35 cellular contexts compared by ENCODE assay signal in the genomic region with DNA sequence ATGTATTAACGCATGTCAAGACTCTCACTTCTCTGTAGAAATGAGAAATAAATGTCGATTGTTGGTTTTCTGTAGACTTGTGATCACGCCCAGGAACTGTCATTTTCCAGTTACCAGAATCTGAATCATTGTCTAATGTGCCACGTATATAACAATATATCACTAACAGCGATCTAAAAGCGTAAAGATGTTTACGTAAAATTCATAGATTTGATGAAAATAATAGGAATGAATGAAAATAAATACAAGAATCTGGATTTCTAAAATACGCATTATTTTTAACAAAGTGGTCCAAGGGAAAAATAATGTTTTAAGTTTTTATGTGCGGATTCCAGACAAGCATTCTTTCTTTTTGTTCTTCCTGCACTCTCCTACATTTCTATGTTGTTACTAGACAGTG. TPM values are rescaled to one million over a fixed set of nuclear protein-coding genes. Genes with fewer than 3 reads are reported as not detected.
DNase-seq lines count a peak whose midpoint lies in the region; ATAC-seq, FAIRE-seq and TF ChIP-seq lines count a peak whose summit lies in the region.
"Had no signal": no experiment of that assay in that cellular context is flagged by ENCODE, and none has a peak within 500 bp of the region (broad histone marks: within the 10 kb centered on the region; RNA-seq: fewer than 3 reads in every experiment).

No MANE protein-coding gene starts in this region.

- intact Hi-C loops in Calu3 (cut with micrococcal nuclease; ENCODE audit: unreplicated experiment) (no loop called here), colonic mucosa (cut with DNase I) (no loop called here)

- TF ChIP-seq POLR2A in A549 (IDR thresholded peaks at IDR 0.05; ENCODE audit: low read length) = no peak

- WGBS in A549 (ENCODE audit: missing lambda C conversion rate) = 87% methylated on average over 9 of the region's 9 CpGs

- no peak overlapping the region for H3K27ac Mint-ChIP-seq in Calu3 (ENCODE audit: unreplicated experiment)
- no peak overlapping the region for H3K27ac Mint-ChIP-seq in naive thymus-derived CD8-positive, alpha-beta T cell
- H3K27ac Mint-ChIP-seq in T-cell = no peak overlapping the region
- H3K27ac Mint-ChIP-seq: activated CD4-positive, alpha-beta T cell treated with anti-CD3 and anti-CD28 coated beads for 36 hours; activated CD8-positive, alpha-beta T cell treated with anti-CD3 and anti-CD28 coated beads for 36 hours; activated naive CD8-positive, alpha-beta T cell treated with anti-CD3 and anti-CD28 coated beads, Interleukin-2, amount 10 ng/mL, durations not matched to agents 7 days and 5 days; endodermal cell had no signal

- no peak for FAIRE-seq in A549 (lab: Jason Lieb, UNC)
- FAIRE-seq: keratinocyte had no signal

- H3K9ac ChIP-seq in colonic mucosa (ENCODE audit: low read depth in 2 of 2, low read length in 2 of 2) = peak overlapping the region in 1 of 2 donors; percentile 84

- H3K4me2 ChIP-seq in A549 = peak overlapping the region; percentile 81

- ATAC-seq in A549 (no peak), HG03469 (IDR thresholded peaks at IDR 0.05; ENCODE audit: unreplicated experiment) (no peak), HG02642 (IDR thresholded peaks at IDR 0.05; ENCODE audit: poor library complexity, unreplicated experiment) (no peak), T-cell (replicated peaks in 1 of 4) (no peak)
- no peak for ATAC-seq in naive thymus-derived CD8-positive, alpha-beta T cell
- ATAC-seq: activated CD4-positive, alpha-beta T cell treated with anti-CD3 and anti-CD28 coated beads for 36 hours had no signal

- POLR2A ChIA-PET in A549 (lab: Yijun Ruan, JAX) (interaction anchor here (1.0 to 2.0 kb wide), 3 partner anchors 43 to 972 kb away, joined by 3 to 19 read pairs (median 3); no protein-coding TSS in a partner anchor), T-cell (lab: Charles Lee) (no interaction called here)
- POLR2A ChIA-PET in naive thymus-derived CD8-positive, alpha-beta T cell (lab: Charles Lee) = no interaction called here

- peak overlapping the region; percentile 81 for H3K4me3 Mint-ChIP-seq in Calu3 (ENCODE audit: low read depth, unreplicated experiment)
- H3K4me3 Mint-ChIP-seq in naive thymus-derived CD8-positive, alpha-beta T cell = peak overlapping the region in 7 of 10 donors; percentile 1 to 73 (median 37)
- peak overlapping the region in 1 of 3 donors; percentile 21 for H3K4me3 Mint-ChIP-seq in T-cell
- H3K4me3 Mint-ChIP-seq: activated CD4-positive, alpha-beta T cell treated with anti-CD3 and anti-CD28 coated beads for 36 hours; activated CD8-positive, alpha-beta T cell treated with anti-CD3 and anti-CD28 coated beads for 36 hours; activated naive CD8-positive, alpha-beta T cell treated with anti-CD3 and anti-CD28 coated beads, Interleukin-2, amount 10 ng/mL, durations not matched to agents 7 days and 5 days had no signal

- CTCF ChIA-PET in A549 (lab: Yijun Ruan, JAX) (interaction anchor here (0.8 to 6.9 kb wide), 11 partner anchors 13 to 594 kb away, joined by 3 to 132 read pairs (median 18); partner anchors contain the start of gene CDX2), Calu3 (lab: Charles Lee) (interaction anchor here (1.8 to 2.7 kb wide), 3 partner anchors 13 to 593 kb away, joined by 8 to 25 read pairs (median 8); partner anchors contain the start of gene CDX2), T-cell (lab: Charles Lee) (interaction anchor here in 1 of 2 donors (0.7 to 1.7 kb wide), 4 partner anchors 125 to 988 kb away, joined by 3 to 4 read pairs (median 4); no protein-coding TSS in a partner anchor)

- no TSS peak for BruUV-seq in Calu3 (replicated peaks; lab: Mats Ljungman, UMichigan)

- H3K27ac ChIP-seq in A549 (no peak overlapping the region; a peak in 1 of 6 replicates), colonic mucosa (peak overlapping the region; percentile 88)
- H3K27ac ChIP-seq: BLaER1 treated with 17β-estradiol and CSF1 and Interleukin-3, amounts not matched to agents 10 nM and 100 nM; left ventricle myocardium inferior; ovary; skin epidermis; vagina had no signal

- H3K4me3 ChIP-seq in A549 = 0 out of 3 replicates have a peak overlapping the region, but pooled peaks have one; percentile 60
- H3K4me3 ChIP-seq in colonic mucosa = peak overlapping the region; percentile 46

- TF ChIP-seq RAD21 in A549 (conservative IDR thresholded peaks at IDR 0.05 in 1 of 2, IDR thresholded peaks at IDR 0.05 in 1 of 2) = no peak

- TF ChIP-seq CTCF in A549 (IDR thresholded peaks at IDR 0.05) = no peak
- no peak for TF ChIP-seq CTCF in Calu3 (IDR thresholded peaks at IDR 0.05; ENCODE audit: unreplicated experiment)
- TF ChIP-seq CTCF in colonic mucosa (IDR thresholded peaks at IDR 0.05) = no peak

- H3K9me3 Mint-ChIP-seq in Calu3 (ENCODE audit: low read depth, unreplicated experiment) (no peaks in the 10 kb centered on the region), T-cell (peaks cover 0 to 3% (median under 1%) of the 10 kb centered on the region in 3 donors)
- peaks cover 0 to 4% (median 0%) of the 10 kb centered on the region in 9 donors for H3K9me3 Mint-ChIP-seq in naive thymus-derived CD8-positive, alpha-beta T cell
- H3K9me3 Mint-ChIP-seq: activated CD8-positive, alpha-beta T cell treated with anti-CD3 and anti-CD28 coated beads for 36 hours; activated naive CD8-positive, alpha-beta T cell treated with anti-CD3 and anti-CD28 coated beads, Interleukin-2, amount 10 ng/mL, durations not matched to agents 7 days and 5 days; endodermal cell had no signal

- TF ChIP-seq EP300 in A549 (IDR thresholded peaks at IDR 0.05) = no peak

- H3K4me1 Mint-ChIP-seq in Calu3 (ENCODE audit: low read depth, unreplicated experiment) (peaks cover 7% of the 10 kb centered on the region), T-cell (peaks cover 6 to 21% (median 14%) of the 10 kb centered on the region in 3 donors)
- peaks cover 3 to 18% (median 12%) of the 10 kb centered on the region in 4 donors for H3K4me1 Mint-ChIP-seq in naive thymus-derived CD8-positive, alpha-beta T cell

- H3K9me3 ChIP-seq in A549 = no peaks in the 10 kb centered on the region
- H3K9me3 ChIP-seq in colonic mucosa = no peaks in the 10 kb centered on the region
- H3K9me3 ChIP-seq: ovary, vagina had no signal

- peaks cover 12% of the 10 kb centered on the region for H3K27me3 ChIP-seq in colonic mucosa
- H3K27me3 ChIP-seq: ovary had no signal

- peaks cover 7% of the 10 kb centered on the region; the same call in 1 of the 3 replicates for H3K4me1 ChIP-seq in A549
- peaks cover 2% of the 10 kb centered on the region for H3K4me1 ChIP-seq in colonic mucosa

- DNase-seq in A549 (ENCODE audit: low read depth in 1 of 2, low spot score in 1 of 2) (no peak), Calu3 (no peak), colonic mucosa (no peak), T-cell (no peak)
- no peak for DNase-seq in naive thymus-derived CD8-positive, alpha-beta T cell
- no peak for DNase-seq in stimulated activated CD8-positive, alpha-beta memory T cell treated with anti-CD3 and anti-CD28 coated beads, Interleukin-4, amount 100 ng/mL, for 48 hours
- DNase-seq: activated CD4-positive, alpha-beta T cell treated with anti-CD3 and anti-CD28 coated beads for 36 hours; activated CD8-positive, alpha-beta T cell treated with anti-CD3 and anti-CD28 coated beads for 36 hours; activated naive CD8-positive, alpha-beta T cell treated with anti-CD3 and anti-CD28 coated beads, Interleukin-2, amount 10 ng/mL, durations not matched to agents 7 days and 5 days; activated T-cell treated with anti-CD3 and anti-CD28 coated beads for 4 hours; aorta; DMS79 treated with DMSO at 0.1 percent for 48 hours; GDM1; IMR-90; left ventricle myocardium inferior; naive B cell; NCI-H1436 treated with DMSO at 0.1 percent for 48 hours; NCI-H2081 treated with DMSO at 0.1 percent for 48 hours; NCI-H446; NCI-H748 treated with DMSO at 0.1 percent for 48 hours; retina; SIG-M5; stimulated activated naive CD4-positive, alpha-beta T cell treated with Interleukin-2 at 50 U/mL for 16 hours; T-helper 9 cell had no signal

- H3K27me3 Mint-ChIP-seq in Calu3 (ENCODE audit: unreplicated experiment) (no peaks in the 10 kb centered on the region), T-cell (peaks cover 55 to 76% of the 10 kb centered on the region in 2 donors)
- H3K27me3 Mint-ChIP-seq in naive thymus-derived CD8-positive, alpha-beta T cell = peaks cover 32 to 72% (median 71%) of the 10 kb centered on the region in 5 donors

- no peaks in the 10 kb centered on the region for H3K36me3 ChIP-seq in colonic mucosa
- H3K36me3 ChIP-seq: BLaER1 treated with 17β-estradiol and CSF1 and Interleukin-3, amounts not matched to agents 10 nM and 100 nM; left ventricle myocardium inferior; ovary; vagina had no signal

- H3K36me3 Mint-ChIP-seq in Calu3 (ENCODE audit: insufficient read depth, unreplicated experiment) (peaks cover 17% of the 10 kb centered on the region), T-cell (no peaks in the 10 kb centered on the region)
- H3K36me3 Mint-ChIP-seq in naive thymus-derived CD8-positive, alpha-beta T cell = peaks cover 0 to 5% (median 0%) of the 10 kb centered on the region in 3 donors
- H3K36me3 Mint-ChIP-seq: activated naive CD8-positive, alpha-beta T cell treated with anti-CD3 and anti-CD28 coated beads, Interleukin-2, amount 10 ng/mL, durations not matched to agents 7 days and 5 days; naive B cell had no signal

RNA-seq across cellular contexts. Expression of gene CDX2, which starts 13.9 kb away (rescaled TPM):
- 0.14 and 0.17 TPM in 2 replicates for polyA plus RNA-seq in A549 (2011; rRNA removed)
- polyA plus RNA-seq in A549 (2012; cell fraction: cytosol; rRNA removed) = 0.75 and 0.87 TPM in 2 replicates
- polyA plus RNA-seq in A549 (2012; cell fraction: nucleus; rRNA removed) = 0.78 and 1.0 TPM in 2 replicates
- polyA plus RNA-seq in A549 (2017; fragmentation: RNase III; extraction: RNeasy Plus Mini Kit Qiagen cat#74134 plus additional on column Dnase treatment) = 0.19 to 0.34 TPM (median 0.20 TPM) in 3 replicates
- 0.29 TPM in 1 of 2 replicates, not detected in the other for polyA minus RNA-seq in A549 (2011; rRNA and poly(A)+ RNA removed)
- total RNA-seq in Calu3 (2022) = 1.0 TPM in 1 of 2 replicates, not detected in the other
- 100 to 1,000 TPM; 271 to 391 TPM for total RNA-seq in colonic mucosa
- not detected for total RNA-seq in naive thymus-derived CD8-positive, alpha-beta T cell
- polyA plus RNA-seq in naive thymus-derived CD8-positive, alpha-beta T cell = not detected
- under 1 TPM in 2 of 5 donors, not detected in 3; 0.09 to 0.35 TPM for total RNA-seq in T-cell
- total RNA-seq: activated CD4-positive, alpha-beta T cell treated with anti-CD3 and anti-CD28 coated beads for 36 hours; activated CD8-positive, alpha-beta T cell treated with anti-CD3 and anti-CD28 coated beads for 36 hours; activated naive CD8-positive, alpha-beta T cell treated with anti-CD3 and anti-CD28 coated beads, Interleukin-2, amount 10 ng/mL, durations not matched to agents 7 days and 5 days; aorta; cardiac septum; endodermal cell; IMR-90; left ventricle myocardium inferior; LHCN-M2; vagina had no signal
- polyA plus RNA-seq: IMR-90, keratinocyte had no signal

RNA-seq across cellular contexts. Expression of gene URAD, which starts 33.3 kb away (rescaled TPM):
- not detected in 2 replicates for polyA plus RNA-seq in A549 (2011; rRNA removed)
- not detected in 2 replicates for polyA plus RNA-seq in A549 (2012; cell fraction: cytosol; rRNA removed)
- not detected in 2 replicates for polyA plus RNA-seq in A549 (2012; cell fraction: nucleus; rRNA removed)
- not detected in 3 replicates for polyA plus RNA-seq in A549 (2017; fragmentation: RNase III; extraction: RNeasy Plus Mini Kit Qiagen cat#74134 plus additional on column Dnase treatment)
- 0.25 TPM in 1 of 2 replicates, not detected in the other for polyA minus RNA-seq in A549 (2011; rRNA and poly(A)+ RNA removed)
- total RNA-seq in Calu3 (2022) = not detected in 2 replicates
- 10 to 100 TPM; 26.9 to 40.7 TPM for total RNA-seq in colonic mucosa
- not detected for total RNA-seq in naive thymus-derived CD8-positive, alpha-beta T cell
- polyA plus RNA-seq in naive thymus-derived CD8-positive, alpha-beta T cell = not detected
- not detected for total RNA-seq in T-cell
- total RNA-seq: activated CD4-positive, alpha-beta T cell treated with anti-CD3 and anti-CD28 coated beads for 36 hours; activated CD8-positive, alpha-beta T cell treated with anti-CD3 and anti-CD28 coated beads for 36 hours; activated naive CD8-positive, alpha-beta T cell treated with anti-CD3 and anti-CD28 coated beads, Interleukin-2, amount 10 ng/mL, durations not matched to agents 7 days and 5 days; aorta; cardiac septum; endodermal cell; IMR-90; left ventricle myocardium inferior; LHCN-M2; ovary; vagina had no signal
- polyA plus RNA-seq: aorta, esophagus, IMR-90, keratinocyte, ovary had no signal

RNA-seq across cellular contexts. Expression of gene PDX1, which starts 35.4 kb away (rescaled TPM):
- polyA plus RNA-seq in A549 (2011; rRNA removed) = 0.04 and 0.06 TPM in 2 replicates
- polyA plus RNA-seq in A549 (2012; cell fraction: cytosol; rRNA removed) = 0.08 and 0.09 TPM in 2 replicates
- polyA plus RNA-seq in A549 (2012; cell fraction: nucleus; rRNA removed) = 0.14 and 0.15 TPM in 2 replicates
- polyA plus RNA-seq in A549 (2017; fragmentation: RNase III; extraction: RNeasy Plus Mini Kit Qiagen cat#74134 plus additional on column Dnase treatment) = 0.03 to 0.05 TPM (median 0.04 TPM) in 3 replicates
- polyA minus RNA-seq in A549 (2011; rRNA and poly(A)+ RNA removed) = not detected in 2 replicates
- 1.2 and 1.8 TPM in 2 replicates for total RNA-seq in Calu3 (2022)
- total RNA-seq in colonic mucosa = under 1 TPM; 0.35 to 0.54 TPM
- not detected for total RNA-seq in naive thymus-derived CD8-positive, alpha-beta T cell
- not detected for polyA plus RNA-seq in naive thymus-derived CD8-positive, alpha-beta T cell
- total RNA-seq in T-cell = not detected
- total RNA-seq: activated CD4-positive, alpha-beta T cell treated with anti-CD3 and anti-CD28 coated beads for 36 hours; activated CD8-positive, alpha-beta T cell treated with anti-CD3 and anti-CD28 coated beads for 36 hours; activated naive CD8-positive, alpha-beta T cell treated with anti-CD3 and anti-CD28 coated beads, Interleukin-2, amount 10 ng/mL, durations not matched to agents 7 days and 5 days; aorta; cardiac septum; endodermal cell; IMR-90; left ventricle myocardium inferior; LHCN-M2; ovary; vagina had no signal
- polyA plus RNA-seq: esophagus, IMR-90, keratinocyte, ovary had no signal

Comparison
In these comparisons a context has a peak if more than half of its experiments do, and no peak if none do; other contexts are left out.
1. RNA of gene CDX2, which starts 13.9 kb away (total RNA-seq): 271 to 391 TPM in colonic mucosa; 1.0 TPM in Calu3, 0.09 to 0.35 TPM in T-cell and not detected in naive thymus-derived CD8-positive, alpha-beta T cell; every median in the first group is over 100 times any median in the second.
2. RNA of gene URAD, which starts 33.3 kb away (total RNA-seq): 26.9 to 40.7 TPM in colonic mucosa; not detected in Calu3, not detected in naive thymus-derived CD8-positive, alpha-beta T cell and not detected in T-cell; every median in the first group is over 10 times any median in the second.